ENCODE assay signal across 7 cellular contexts in the genomic region with DNA sequence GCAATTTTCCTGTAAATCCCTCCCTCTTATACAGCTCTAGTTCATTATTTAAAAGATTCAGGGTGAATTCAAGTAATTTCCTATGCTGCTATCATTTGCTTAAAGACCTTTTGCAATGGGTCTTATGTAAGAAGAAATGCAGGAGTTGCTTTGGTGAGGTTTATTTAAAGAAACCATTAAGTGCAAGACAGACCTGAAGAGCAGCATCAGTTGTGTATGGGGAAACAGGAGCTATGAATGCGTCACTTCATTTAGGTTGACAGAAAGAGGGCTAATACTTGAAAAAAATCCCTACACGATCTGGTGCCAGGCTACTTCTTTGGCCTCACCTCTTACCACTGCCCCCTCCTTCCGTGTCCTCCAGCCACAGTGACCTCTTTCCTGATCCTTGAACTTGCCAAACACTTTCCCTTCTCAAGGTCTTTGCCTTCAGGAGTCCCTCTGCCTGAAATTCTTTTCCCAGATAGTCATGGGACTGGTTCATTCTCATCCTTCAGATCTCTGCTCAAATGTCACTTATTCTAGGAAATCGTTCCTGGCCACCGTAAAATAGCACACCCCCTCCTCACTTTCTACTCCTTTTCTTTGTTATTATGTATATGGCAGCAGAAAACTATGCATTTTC. TPM values are rescaled to one million over a fixed set of nuclear protein-coding genes. Genes with fewer than 3 reads are reported as not detected.
DNase-seq lines count a peak whose midpoint lies in the region; ATAC-seq and TF ChIP-seq lines count a peak whose summit lies in the region.

No MANE protein-coding gene starts in this region.

- no peak overlapping the region for H4K91ac ChIP-seq in H9 (ENCODE audit: insufficient read length, low read depth, low read length)

- H2BK5ac ChIP-seq in H9 (ENCODE audit: insufficient read length, low read length): no peak overlapping the region

- H3K4me2 ChIP-seq in H9 (ENCODE audit: insufficient read depth, insufficient read length, low read length): peak overlapping the region; percentile 65

- no peak overlapping the region for H3K27ac Mint-ChIP-seq in H9

- no peak for ATAC-seq in HG02973 (IDR thresholded peaks at IDR 0.05; ENCODE audit: unreplicated experiment)

- H3K27ac ChIP-seq in H9 (ENCODE audit: insufficient read length, low read depth, low read length) (no peak overlapping the region), SJSA1 (peak overlapping the region; percentile 97), skeletal muscle tissue (ENCODE audit: low read depth, low read length) (peak overlapping the region; percentile 97)

- H4K5ac ChIP-seq in H9 (ENCODE audit: insufficient read length, low read depth, low read length): no peak overlapping the region

- H2BK12ac ChIP-seq in H9 (ENCODE audit: insufficient read length, low read depth, low read length): no peak overlapping the region

- H2AK5ac ChIP-seq in H9 (ENCODE audit: insufficient read length, low read length): no peak overlapping the region

- peaks cover 12% of the 10 kb centered on the region for H3K23me2 ChIP-seq in H9 (ENCODE audit: insufficient read length, low read depth, low read length, poor library complexity, severe bottlenecking)

- H3K56ac ChIP-seq in H9 (ENCODE audit: insufficient read length, low read depth, low read length): no peak overlapping the region

- no peak overlapping the region for H2BK120ac ChIP-seq in H9 (ENCODE audit: low read depth, low read length, poor library complexity, severe bottlenecking)

- no peak overlapping the region for H2BK15ac ChIP-seq in H9 (ENCODE audit: low read depth, low read length)

- peaks cover 15 to 17% of the 10 kb centered on the region in 2 experiments for H3K4me1 Mint-ChIP-seq in H9

- peaks cover 7% of the 10 kb centered on the region; the same call in 1 of the 2 replicates for H3K36me3 ChIP-seq in SJSA1
- H3K36me3 ChIP-seq in skeletal muscle tissue (ENCODE audit: control insufficient read depth in 3 of 3, insufficient read depth in 3 of 3, low read length in 3 of 3): no peaks in the 10 kb centered on the region

- H3K4me3 ChIP-seq in SJSA1 (peak overlapping the region; percentile 86), fibroblast of mammary gland (ENCODE audit: control insufficient read depth, low read depth, low read length) (peak overlapping the region; percentile 79), skeletal muscle tissue (ENCODE audit: low read length in 3 of 3) (peak overlapping the region; percentile 83 to 88 (median 84))

- H3K27me3 ChIP-seq in H9 (ENCODE audit: insufficient read depth, low read length) (no peaks in the 10 kb centered on the region; the same call in 1 of the 2 replicates), SJSA1 (replicated peaks) (no peaks in the 10 kb centered on the region), skeletal muscle tissue (ENCODE audit: control insufficient read depth in 3 of 3, insufficient read depth in 3 of 3, low read length in 3 of 3) (no peaks in the 10 kb centered on the region)

- no peak for TF ChIP-seq CTCF in H9 (conservative IDR thresholded peaks at IDR 0.05)
- TF ChIP-seq CTCF in fibroblast of mammary gland (conservative IDR thresholded peaks at IDR 0.05; ENCODE audit: control insufficient read depth, insufficient read depth, low read depth, low read length): no peak

- H3K14ac ChIP-seq in H9 (ENCODE audit: insufficient read depth, low read length): no peak overlapping the region

- no peak overlapping the region for H3K9ac ChIP-seq in H9 (ENCODE audit: extremely low read depth, insufficient read length, low read length)
- H3K9ac ChIP-seq in skeletal muscle tissue (ENCODE audit: low read depth in 1 of 3, low read length in 3 of 3): peak overlapping the region; percentile 88 to 93 (median 93)

- H3K4ac ChIP-seq in H9 (ENCODE audit: low read depth, low read length): no peak overlapping the region

- H4K8ac ChIP-seq in H9 (replicated peaks; ENCODE audit: insufficient read length, low read depth, low read length): no peak overlapping the region

- DNase-seq in H9 (no peak), SJSA1 (ENCODE audit: low read depth in 1 of 2, low spot score in 2 of 2) (no peak), fibroblast of mammary gland (ENCODE audit: low read depth) (no peak), NCI-H524 (lab: John Stamatoyannopoulos, UW) (no peak), putamen (ENCODE audit: low spot score) (no peak)

- no peaks in the 10 kb centered on the region for H3K79me2 ChIP-seq in H9 (ENCODE audit: insufficient read depth, low read length)

- no peak overlapping the region for H3K23ac ChIP-seq in H9 (ENCODE audit: insufficient read length, low read depth, low read length)

- H4K20me1 ChIP-seq in H9 (ENCODE audit: control insufficient read depth, insufficient read depth, insufficient read length): no peaks in the 10 kb centered on the region

- no peaks in the 10 kb centered on the region for H3K9me3 Mint-ChIP-seq in H9

- H3K36me3 Mint-ChIP-seq in H9 (ENCODE audit: insufficient read depth in 1 of 3, low read depth in 3 of 3): no peaks in the 10 kb centered on the region; a peak in 1 of 7 replicates

- no peak overlapping the region for H3T11ph ChIP-seq in H9 (ENCODE audit: low read length)

- WGBS in H9 (ENCODE audit: extremely low coverage, insufficient read length, low lambda C conversion rate): no CpG with 5 or more reads among the region's 5 CpGs

- H3K4me3 Mint-ChIP-seq in H9: peak overlapping the region; percentile 85 to 87

- H3K79me1 ChIP-seq in H9 (ENCODE audit: insufficient read depth, low read depth, low read length, poor library complexity, severe bottlenecking): no peaks in the 10 kb centered on the region

- H2BK20ac ChIP-seq in H9 (ENCODE audit: low read depth, low read length, poor library complexity, severe bottlenecking): no peak overlapping the region

- H2AFZ ChIP-seq in H9 (ENCODE audit: low read length): no peak overlapping the region

- H3K18ac ChIP-seq in H9 (ENCODE audit: insufficient read length, low read depth, low read length): no peak overlapping the region

- H3K9me3 ChIP-seq in H9 (ENCODE audit: control insufficient read depth, low read depth, low read length): no peaks in the 10 kb centered on the region
- H3K9me3 ChIP-seq in SJSA1 (replicated peaks): no peaks in the 10 kb centered on the region
- H3K9me3 ChIP-seq in skeletal muscle tissue (ENCODE audit: control insufficient read depth in 3 of 3, low read length in 3 of 3): no peaks in the 10 kb centered on the region

- H3K4me1 ChIP-seq in H9 (ENCODE audit: insufficient read depth, low read length): peaks cover 3% of the 10 kb centered on the region; the same call in 1 of the 2 replicates
- H3K4me1 ChIP-seq in SJSA1 (replicated peaks): peaks cover 34% of the 10 kb centered on the region
- H3K4me1 ChIP-seq in skeletal muscle tissue (ENCODE audit: control insufficient read depth in 3 of 3, insufficient read depth in 3 of 3, low read length in 3 of 3): peaks cover 22 to 43% (median 32%) of the 10 kb centered on the region in 3 donors

- H3K27me3 Mint-ChIP-seq in H9 (ENCODE audit: low read depth): peaks cover 15% of the 10 kb centered on the region

RNA-seq across cellular contexts. Expression of gene JAK2, which starts 1.4 kb away (rescaled TPM):
- 3.4 and 4.0 TPM in 2 replicates for total RNA-seq in H9 (2021)
- total RNA-seq in SJSA1 (2014; rRNA removed; shearing (Covaris generic)): 4.2 and 5.7 TPM in 2 replicates
- 14.6 TPM for total RNA-seq in skeletal muscle tissue
